2 cellular contexts compared by ENCODE assay signal in genomic region chr19:48396010-48396870, GRCh38.
TF ChIP-seq lines count a peak whose summit lies in the region.

No MANE protein-coding gene starts in this region.

TF ChIP-seq in GM23338, 12 proteins besides CTCF, POLR2A, EP300 and RAD21:
- TF ChIP-seq EZH2phosphoT487 (IDR thresholded peaks at IDR 0.05; ENCODE audit: unreplicated experiment) (no peak), EZH2 (IDR thresholded peaks at IDR 0.05; ENCODE audit: low read depth, unreplicated experiment) (no peak), POLR2AphosphoS5 (IDR thresholded peaks at IDR 0.05; ENCODE audit: low read depth) (peak; percentile 5), NANOG (IDR thresholded peaks at IDR 0.05; ENCODE audit: borderline replicate concordance) (no peak), ZNF331 (CRISPR knock-in tag; IDR thresholded peaks at IDR 0.05; ENCODE audit: low read depth) (no peak), REST (IDR thresholded peaks at IDR 0.05; ENCODE audit: unreplicated experiment) (no peak)

TF ChIP-seq in H1, 55 proteins besides CTCF, POLR2A, EP300 and RAD21:
- TF ChIP-seq YY1 (IDR thresholded peaks at IDR 0.05; ENCODE audit: low read depth, low read length) (no peak), SIN3A (conservative IDR thresholded peaks at IDR 0.05 in 1 of 2, IDR thresholded peaks at IDR 0.05 in 1 of 2; ENCODE audit: low read depth in 1 of 2, low read length in 2 of 2) (no peak), MAX (IDR thresholded peaks at IDR 0.05) (no peak), TCF12 (IDR thresholded peaks at IDR 0.05; ENCODE audit: low read depth, low read length) (no peak), TEAD4 (IDR thresholded peaks at IDR 0.05; ENCODE audit: low read depth, low read length) (no peak), HDAC6 (IDR thresholded peaks at IDR 0.05; ENCODE audit: low read depth, low read length) (no peak), KDM1A (IDR thresholded peaks at IDR 0.05; ENCODE audit: borderline replicate concordance, low read length) (no peak), RNF2 (IDR thresholded peaks at IDR 0.05; ENCODE audit: borderline replicate concordance, low read depth, low read length, missing control alignments, poor library complexity, severe bottlenecking) (no peak), BACH1 (IDR thresholded peaks at IDR 0.05; ENCODE audit: low read length) (no peak), ZNF274 (IDR thresholded peaks at IDR 0.05; ENCODE audit: borderline replicate concordance, extremely low read depth, low read length) (no peak)
